ENCODE assay signal across 2 cellular contexts in genomic region chr5:181043285-181044092, GRCh38.
TF ChIP-seq lines count a peak whose summit lies in the region.

No MANE protein-coding gene starts in this region.

TF ChIP-seq in HCT116, 20 proteins besides CTCF, POLR2A, EP300 and RAD21:
- TF ChIP-seq CEBPB (IDR thresholded peaks at IDR 0.05; ENCODE audit: low read depth) = no peak
- TF ChIP-seq ELF1 (IDR thresholded peaks at IDR 0.05; ENCODE audit: borderline replicate concordance, low read depth) = no peak
- no peak for TF ChIP-seq CBX3 (IDR thresholded peaks at IDR 0.05; ENCODE audit: low read depth)
- TF ChIP-seq JUND (IDR thresholded peaks at IDR 0.05) = no peak
- no peak for TF ChIP-seq SRF (IDR thresholded peaks at IDR 0.05; ENCODE audit: low read depth)
- no peak for TF ChIP-seq EZH2 (IDR thresholded peaks at IDR 0.05)

TF ChIP-seq in HepG2, 621 proteins besides CTCF, POLR2A, EP300 and RAD21:
- TF ChIP-seq ZSCAN9 (CRISPR knock-in tag; IDR thresholded peaks at IDR 0.05; ENCODE audit: borderline replicate concordance) = no peak
- no peak for TF ChIP-seq MTA3 (CRISPR knock-in tag; IDR thresholded peaks at IDR 0.05)
- peak; percentile 33; the same call in 1 of the 2 replicates for TF ChIP-seq STAG1 (CRISPR knock-in tag; IDR thresholded peaks at IDR 0.05)
